ENCODE assay signal across 8 cellular contexts in genomic region chr17:27332485-27333409, GRCh38. TPM values are rescaled to one million over a fixed set of nuclear protein-coding genes. Genes with fewer than 3 reads are reported as not detected.
DNase-seq lines count a peak whose midpoint lies in the region; ATAC-seq, FAIRE-seq and TF ChIP-seq lines count a peak whose summit lies in the region.

No MANE protein-coding gene starts in this region.

- peak; percentile 86 for ATAC-seq in GM21381 (IDR thresholded peaks at IDR 0.05; ENCODE audit: unreplicated experiment)
- ATAC-seq in mucosa of descending colon: peak; percentile 97

- peak overlapping the region; percentile 83 for H3K27ac ChIP-seq in OCI-LY1 (ENCODE audit: low read depth, low read length, poor library complexity, severe bottlenecking)

- peak overlapping the region; percentile 80 for H3K4me2 ChIP-seq in OCI-LY1 (ENCODE audit: low read length)

- H3K4me1 ChIP-seq in OCI-LY1 (ENCODE audit: insufficient read depth, low read length, severe bottlenecking): peaks cover 51% of the 10 kb centered on the region
- peaks cover 10% of the 10 kb centered on the region for H3K4me1 ChIP-seq in mucosa of descending colon (ENCODE audit: low read depth)

- peak overlapping the region; percentile 86 for H3K27ac Mint-ChIP-seq in Calu3 (ENCODE audit: unreplicated experiment)

- peak overlapping the region; percentile 59 for H3K4me3 Mint-ChIP-seq in Calu3 (ENCODE audit: low read depth, unreplicated experiment)

- intact Hi-C loops in Calu3 (cut with micrococcal nuclease; ENCODE audit: unreplicated experiment) (loop anchor here (1.0 to 2.0 kb wide), 2 partner anchors 88 to 96 kb away; no protein-coding TSS in a partner anchor), mucosa of descending colon (cut with DNase I, micrococcal nuclease) (loop anchor here (5.0 kb wide), 2 partner anchors 85 to 90 kb away; no protein-coding TSS in a partner anchor)

- H3F3A ChIP-seq in OCI-LY1 (ENCODE audit: insufficient read depth, low read length): no peaks in the 10 kb centered on the region

- H3K36me3 ChIP-seq in OCI-LY1 (ENCODE audit: insufficient read depth, low read length) (no peaks in the 10 kb centered on the region), mucosa of descending colon (ENCODE audit: low read depth) (no peaks in the 10 kb centered on the region)

- CTCF ChIA-PET in Calu3 (lab: Charles Lee): interaction anchor here (0.6 to 1.6 kb wide), 15 partner anchors 10 to 919 kb away, joined by 3 to 45 read pairs (median 4); no protein-coding TSS in a partner anchor

- peak; percentile 66 for FAIRE-seq in HTR-8/SVneo (lab: Jason Lieb, UNC)

- no peak overlapping the region for H2AFZ ChIP-seq in OCI-LY1 (ENCODE audit: low read length)

- no peaks in the 10 kb centered on the region for H3K27me3 ChIP-seq in OCI-LY1 (ENCODE audit: insufficient read depth, low read length)

- H3K36me3 Mint-ChIP-seq in Calu3 (ENCODE audit: insufficient read depth, unreplicated experiment): peaks cover 20% of the 10 kb centered on the region

- DNase-seq in Calu3 (peak; percentile 99), HTR-8/SVneo (ENCODE audit: insufficient read length, low spot score) (peak; percentile 96), activated T-cell treated with anti-CD3 and anti-CD28 coated beads for 1 hour (ENCODE audit: low read depth) (peak; percentile 82), epidermal melanocyte (ENCODE audit: insufficient read length, low spot score) (peak; percentile 89), mucosa of descending colon (peak; percentile 96 to 99 (median 98))
- DNase-seq in stimulated activated CD8-positive, alpha-beta memory T cell treated with anti-CD3 and anti-CD28 coated beads, Interleukin-4, amount 100 ng/mL, for 1 hour (ENCODE audit: low read depth in 2 of 2, low spot score in 1 of 2): peak; percentile 71 to 84

- no peaks in the 10 kb centered on the region for H4K20me1 ChIP-seq in OCI-LY1 (ENCODE audit: insufficient read depth, low read length)

- no peaks in the 10 kb centered on the region for H3K79me2 ChIP-seq in OCI-LY1 (ENCODE audit: insufficient read depth, low read length)

- peaks cover 34% of the 10 kb centered on the region for H3K4me1 Mint-ChIP-seq in Calu3 (ENCODE audit: low read depth, unreplicated experiment)

- TF ChIP-seq CTCF in Calu3 (IDR thresholded peaks at IDR 0.05; ENCODE audit: unreplicated experiment) (peak; percentile 87), OCI-LY1 (IDR thresholded peaks at IDR 0.05; ENCODE audit: low read length) (peak; percentile 50), mucosa of descending colon (IDR thresholded peaks at IDR 0.05) (peak; percentile 83)

- H3K9ac ChIP-seq in OCI-LY1 (ENCODE audit: low read length): peak overlapping the region; percentile 67

- no peaks in the 10 kb centered on the region for H3K27me3 Mint-ChIP-seq in Calu3 (ENCODE audit: unreplicated experiment)

- BruUV-seq in Calu3 (replicated peaks; lab: Mats Ljungman, UMichigan): no TSS peak

- peak overlapping the region; percentile 62 for H3K4me3 ChIP-seq in OCI-LY1 (ENCODE audit: low read depth, low read length, poor library complexity, severe bottlenecking)
- H3K4me3 ChIP-seq in mucosa of descending colon: no peak overlapping the region

- H3K9me3 ChIP-seq in OCI-LY1 (ENCODE audit: low read length) (no peaks in the 10 kb centered on the region), mucosa of descending colon (no peaks in the 10 kb centered on the region)

- H3K9me3 Mint-ChIP-seq in Calu3 (ENCODE audit: low read depth, unreplicated experiment): no peaks in the 10 kb centered on the region

- no peaks in the 10 kb centered on the region for H3K9me2 ChIP-seq in OCI-LY1 (ENCODE audit: low read depth, low read length)

RNA-seq across cellular contexts. Expression of gene WSB1, which starts 38.8 kb away (rescaled TPM):
- total RNA-seq in Calu3 (2022) (60.7 and 79.7 TPM in 2 replicates), mucosa of descending colon (100 to 1,000 TPM; 115 to 149 (median 137) TPM)
